10 cellular contexts compared by ENCODE assay signal in genomic region chr19:19169236-19170052, GRCh38. TPM values are rescaled to one million over a fixed set of nuclear protein-coding genes. Genes with fewer than 3 reads are reported as not detected.
DNase-seq lines count a peak whose midpoint lies in the region; ATAC-seq lines count a peak whose summit lies in the region.
"Had no signal": no experiment of that assay in that cellular context is flagged by ENCODE, and none has a peak within 500 bp of the region (broad histone marks: within the 10 kb centered on the region; RNA-seq: fewer than 3 reads in every experiment).

No MANE protein-coding gene starts in this region.

- no peak overlapping the region for H3K4me3 ChIP-seq in CD4-positive, alpha-beta memory T cell (ENCODE audit: low read length in 2 of 2)

- peaks cover 14% of the 10 kb centered on the region for H3K4me1 ChIP-seq in CD4-positive, alpha-beta memory T cell (ENCODE audit: insufficient read depth, low read length)

- CTCF ChIA-PET in CD4-positive, alpha-beta memory T cell (lab: Charles Lee; ENCODE audit: partially characterized antibody): interaction anchor here (1.2 kb wide), 1 partner anchor 116 kb away, joined by 4 read pairs; no protein-coding TSS in a partner anchor

- ATAC-seq in HG02588 (IDR thresholded peaks at IDR 0.05; ENCODE audit: unreplicated experiment): peak; percentile 10
- ATAC-seq in activated naive CD8-positive, alpha-beta T cell treated with anti-CD3 and anti-CD28 coated beads, Interleukin-2, amount 50 U/mL, for 24 hours: no peak
- ATAC-seq in naive B cell (ENCODE audit: low read depth in 2 of 2): peak in 1 of 2 donors; percentile 7
- no peak for ATAC-seq in HG02970 (IDR thresholded peaks at IDR 0.05; ENCODE audit: low FRiP score, unreplicated experiment)

- no peaks in the 10 kb centered on the region for H3K9me3 Mint-ChIP-seq in CD4-positive, alpha-beta memory T cell
- H3K9me3 Mint-ChIP-seq in activated naive CD8-positive, alpha-beta T cell treated with anti-CD3 and anti-CD28 coated beads, Interleukin-2, amount 50 U/mL, for 24 hours: no peaks in the 10 kb centered on the region
- H3K9me3 Mint-ChIP-seq in naive B cell: no peaks in the 10 kb centered on the region

- no peaks in the 10 kb centered on the region for H3K9me3 ChIP-seq in CD4-positive, alpha-beta memory T cell (ENCODE audit: control insufficient read depth in 1 of 2, low read length in 2 of 2)

- POLR2A ChIA-PET in CD4-positive, alpha-beta memory T cell (lab: Charles Lee; ENCODE audit: partially characterized antibody): no interaction called here

- intact Hi-C loops in CD4-positive, alpha-beta memory T cell (cut with micrococcal nuclease): no loop called here

- no peaks in the 10 kb centered on the region for H3K27me3 ChIP-seq in CD4-positive, alpha-beta memory T cell (ENCODE audit: insufficient read depth, low read length)

- peak overlapping the region in 2 of 7 donors; percentile 59 to 60 for H3K27ac Mint-ChIP-seq in CD4-positive, alpha-beta memory T cell
- H3K27ac Mint-ChIP-seq in activated naive CD8-positive, alpha-beta T cell treated with anti-CD3 and anti-CD28 coated beads, Interleukin-2, amount 50 U/mL, for 24 hours: no peak overlapping the region
- peak overlapping the region in 3 of 6 donors; percentile 58 to 84 (median 65) for H3K27ac Mint-ChIP-seq in naive B cell
- H3K27ac Mint-ChIP-seq: activated CD8-positive, alpha-beta memory T cell treated with anti-CD3 and anti-CD28 coated beads, Interleukin-2, amount 10 ng/mL, durations not matched to agents 7 days and 5 days had no signal

- peaks cover 1% of the 10 kb centered on the region in 2 donors for H3K27me3 Mint-ChIP-seq in CD4-positive, alpha-beta memory T cell
- H3K27me3 Mint-ChIP-seq in activated naive CD8-positive, alpha-beta T cell treated with anti-CD3 and anti-CD28 coated beads, Interleukin-2, amount 50 U/mL, for 24 hours: no peaks in the 10 kb centered on the region
- peaks cover 0 to 12% (median 0%) of the 10 kb centered on the region in 3 donors for H3K27me3 Mint-ChIP-seq in naive B cell
- H3K27me3 Mint-ChIP-seq: activated CD8-positive, alpha-beta memory T cell treated with anti-CD3 and anti-CD28 coated beads, Interleukin-2, amount 10 ng/mL, durations not matched to agents 7 days and 5 days had no signal

- no peak for DNase-seq in CD4-positive, alpha-beta memory T cell
- DNase-seq in activated naive CD8-positive, alpha-beta T cell treated with anti-CD3 and anti-CD28 coated beads, Interleukin-2, amount 50 U/mL, for 24 hours: no peak
- DNase-seq in naive B cell (no peak), NCI-H1092 treated with DMSO at 0.1 percent for 48 hours (lab: John Stamatoyannopoulos, UW) (no peak), NCI-H1694 treated with DMSO at 0.1 percent for 48 hours (lab: John Stamatoyannopoulos, UW) (no peak), NOMO-1 (lab: John Stamatoyannopoulos, UW; ENCODE audit: unreplicated experiment in 2 of 2) (no peak)

- H3K36me3 Mint-ChIP-seq in CD4-positive, alpha-beta memory T cell: peaks cover 0 to 5% of the 10 kb centered on the region in 2 donors
- H3K36me3 Mint-ChIP-seq in activated naive CD8-positive, alpha-beta T cell treated with anti-CD3 and anti-CD28 coated beads, Interleukin-2, amount 50 U/mL, for 24 hours (ENCODE audit: low read depth): peaks cover 2% of the 10 kb centered on the region
- no peaks in the 10 kb centered on the region for H3K36me3 Mint-ChIP-seq in naive B cell
- H3K36me3 Mint-ChIP-seq: activated CD8-positive, alpha-beta memory T cell treated with anti-CD3 and anti-CD28 coated beads, Interleukin-2, amount 10 ng/mL, durations not matched to agents 7 days and 5 days had no signal

- peak overlapping the region in 7 of 8 donors; percentile 60 to 82 (median 71) for H3K4me3 Mint-ChIP-seq in CD4-positive, alpha-beta memory T cell
- peak overlapping the region; percentile 32 for H3K4me3 Mint-ChIP-seq in activated naive CD8-positive, alpha-beta T cell treated with anti-CD3 and anti-CD28 coated beads, Interleukin-2, amount 50 U/mL, for 24 hours
- peak overlapping the region; percentile 21 to 91 (median 82) for H3K4me3 Mint-ChIP-seq in naive B cell
- H3K4me3 Mint-ChIP-seq: activated CD8-positive, alpha-beta memory T cell treated with anti-CD3 and anti-CD28 coated beads, Interleukin-2, amount 10 ng/mL, durations not matched to agents 7 days and 5 days had no signal

- H3K4me1 Mint-ChIP-seq in CD4-positive, alpha-beta memory T cell: peaks cover 11 to 17% (median 14%) of the 10 kb centered on the region in 4 donors
- peaks cover 13% of the 10 kb centered on the region for H3K4me1 Mint-ChIP-seq in activated naive CD8-positive, alpha-beta T cell treated with anti-CD3 and anti-CD28 coated beads, Interleukin-2, amount 50 U/mL, for 24 hours
- peaks cover 18 to 29% (median 26%) of the 10 kb centered on the region in 3 donors for H3K4me1 Mint-ChIP-seq in naive B cell

- H3K27ac ChIP-seq in CD4-positive, alpha-beta memory T cell (ENCODE audit: low read depth, low read length): no peak overlapping the region

- H3K36me3 ChIP-seq in CD4-positive, alpha-beta memory T cell (ENCODE audit: insufficient read depth, low read length): no peaks in the 10 kb centered on the region

RNA-seq across cellular contexts. Expression of gene MEF2B, which starts 0.6 kb away (rescaled TPM):
- 1 to 10 TPM; 3.1 to 5.2 TPM for total RNA-seq in CD4-positive, alpha-beta memory T cell
- under 1 TPM in 1 of 2 donors, not detected in 1; 0.71 TPM for polyA plus RNA-seq in CD4-positive, alpha-beta memory T cell
- polyA plus RNA-seq in naive B cell (ENCODE audit: low read depth in 6 of 6): 1 to 10 TPM in 1 of 6 donors, under 1 TPM in 3, not detected in 2; 0.19 to 1.4 (median 0.38) TPM
- total RNA-seq: dermis microvascular lymphatic vessel endothelial cell had no signal

RNA-seq across cellular contexts. Expression of gene BORCS8, which starts 22.5 kb away (rescaled TPM):
- 10 to 100 TPM; 36.0 to 41.2 TPM for total RNA-seq in CD4-positive, alpha-beta memory T cell
- 10 to 100 TPM; 24.4 to 29.2 TPM for polyA plus RNA-seq in CD4-positive, alpha-beta memory T cell
- polyA plus RNA-seq in naive B cell (ENCODE audit: low read depth in 6 of 6): 10 to 100 TPM; 26.2 to 31.6 (median 28.2) TPM

RNA-seq across cellular contexts. Expression of gene RFXANK, which starts 22.6 kb away (rescaled TPM):
- 10 to 100 TPM; 69.5 to 77.2 TPM for total RNA-seq in CD4-positive, alpha-beta memory T cell
- 10 to 100 TPM; 67.6 to 81.4 TPM for polyA plus RNA-seq in CD4-positive, alpha-beta memory T cell
- polyA plus RNA-seq in naive B cell (ENCODE audit: low read depth in 6 of 6): 100 to 1,000 TPM in 1 of 6 donors, 10 to 100 TPM in 5; 74.7 to 141 (median 85.8) TPM

RNA-seq across cellular contexts. Expression of gene TMEM161A, which starts 31.2 kb away (rescaled TPM):
- 10 to 100 TPM; 22.5 to 25.1 TPM for total RNA-seq in CD4-positive, alpha-beta memory T cell
- polyA plus RNA-seq in CD4-positive, alpha-beta memory T cell: 10 to 100 TPM; 17.0 to 31.2 TPM
- 10 to 100 TPM; 15.0 to 22.9 (median 18.3) TPM for polyA plus RNA-seq in naive B cell (ENCODE audit: low read depth in 6 of 6)

RNA-seq across cellular contexts. Expression of gene NR2C2AP, which starts 33.8 kb away (rescaled TPM):
- 10 to 100 TPM; 25.1 to 28.6 TPM for total RNA-seq in CD4-positive, alpha-beta memory T cell
- 10 to 100 TPM; 32.0 to 33.2 TPM for polyA plus RNA-seq in CD4-positive, alpha-beta memory T cell
- polyA plus RNA-seq in naive B cell (ENCODE audit: low read depth in 6 of 6): 10 to 100 TPM; 25.6 to 38.4 (median 31.4) TPM
